In the genomic region with DNA sequence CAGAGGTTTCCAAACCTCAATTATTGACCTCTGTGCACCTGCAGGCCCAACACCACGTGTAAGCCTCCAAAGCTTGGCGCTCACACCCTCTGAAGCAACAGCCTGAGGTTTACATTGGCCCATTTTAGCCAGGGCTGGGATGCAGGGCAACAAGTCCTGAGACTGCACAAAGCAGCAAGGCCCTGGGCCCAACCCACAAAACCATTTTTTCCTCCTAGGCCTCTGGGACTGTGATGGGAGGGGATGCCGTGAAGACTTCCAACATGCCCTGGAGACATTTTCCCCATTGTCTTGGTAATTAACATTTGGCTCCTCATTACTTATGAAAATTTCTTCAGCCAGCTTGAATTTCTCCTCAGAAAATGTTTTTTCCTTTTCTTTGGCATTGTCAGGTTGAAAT, we compare ENCODE assay signal across 33 cellular contexts. TPM values are rescaled to one million over a fixed set of nuclear protein-coding genes. Genes with fewer than 3 reads are reported as not detected.
"Had no signal": no experiment of that assay in that cellular context is flagged by ENCODE, and none has a peak within 500 bp of the region (broad histone marks: within the 10 kb centered on the region; RNA-seq: fewer than 3 reads in every experiment).

No MANE protein-coding gene starts in this region.

- H3K9me3 ChIP-seq: adrenal gland, ascending aorta, body of pancreas had no signal

- ATAC-seq: activated naive CD4-positive, alpha-beta T cell treated with anti-CD3 and anti-CD28 coated beads, Interleukin-2, amount 50 U/mL, for 72 hours; activated naive CD8-positive, alpha-beta T cell treated with anti-CD3 and anti-CD28 coated beads, Interleukin-2, amount 50 U/mL, for 24 hours; activated T-cell treated with anti-CD3 and anti-CD28 coated beads, Interleukin-2, amount 50 U/mL, for 4 hours; activated T-cell treated with anti-CD3 and anti-CD28 coated beads, Interleukin-2, amount 50 U/mL, for 72 hours; activated T-helper 17 cell treated with anti-CD3 and anti-CD28 coated beads, Interleukin-2, amount 50 U/mL, for 72 hours; body of pancreas had no signal

- FAIRE-seq: bronchial epithelial cell had no signal

- H3K4me1 ChIP-seq: adrenal gland, ascending aorta, body of pancreas, breast epithelium had no signal

- H3K27me3 ChIP-seq: adrenal gland, ascending aorta, body of pancreas, brain microvascular endothelial cell, breast epithelium, cardiac muscle cell had no signal

- H3K27ac ChIP-seq: adrenal gland, ascending aorta, body of pancreas, brain microvascular endothelial cell, breast epithelium, cardiac muscle cell had no signal

- H3K36me3 ChIP-seq: adrenal gland, ascending aorta, brain microvascular endothelial cell, breast epithelium, cardiac muscle cell had no signal

- DNase-seq: activated effector memory CD4-positive, alpha-beta T cell treated with anti-CD3 and anti-CD28 coated beads, Interleukin-2, amount 50 U/mL, for 16 hours; activated effector memory CD4-positive, alpha-beta T cell treated with Interleukin-2 at 50 U/mL for 16 hours; activated gamma-delta T cell; activated gamma-delta T cell treated with Interleukin-2 at 50 U/mL for 16 hours; activated naive CD4-positive, alpha-beta T cell; activated naive CD4-positive, alpha-beta T cell treated with anti-CD3 and anti-CD28 coated beads for 36 hours; activated naive CD4-positive, alpha-beta T cell treated with anti-CD3 and anti-CD28 coated beads, Interleukin-2, amount 10 ng/mL, durations not matched to agents 7 days and 5 days; activated naive CD4-positive, alpha-beta T cell treated with anti-CD3 and anti-CD28 coated beads, Interleukin-2, amount 50 U/mL, for 16 hours; activated naive CD4-positive, alpha-beta T cell treated with Interleukin-2 at 50 U/mL for 16 hours; activated naive CD8-positive, alpha-beta T cell treated with anti-CD3 and anti-CD28 coated beads for 36 hours; activated naive CD8-positive, alpha-beta T cell treated with anti-CD3 and anti-CD28 coated beads, Interleukin-2, amount 10 ng/mL, durations not matched to agents 7 days and 5 days; activated naive CD8-positive, alpha-beta T cell treated with anti-CD3 and anti-CD28 coated beads, Interleukin-2, amount 50 U/mL, for 24 hours; activated T-cell treated with anti-CD3 and anti-CD28 coated beads, Interleukin-2, amount 50 U/mL, for 1 hour; activated T-cell treated with anti-CD3 and anti-CD28 coated beads, Interleukin-2, amount 50 U/mL, for 24 hours; activated T-cell treated with anti-CD3 and anti-CD28 coated beads, Interleukin-2, amount 50 U/mL, for 4 hours; activated T-cell treated with anti-CD3 and anti-CD28 coated beads, Interleukin-2, amount 50 U/mL, for 48 hours; activated T-cell treated with anti-CD3 and anti-CD28 coated beads, Interleukin-2, amount 50 U/mL, for 72 hours; adrenal gland; amniotic stem cell; amygdala; anterior cingulate cortex; aorta; body of pancreas; brain microvascular endothelial cell; caudate nucleus; central memory CD4-positive, alpha-beta T cell; cerebellar nuclear complex had no signal

- H3K4me3 ChIP-seq: adrenal gland, ascending aorta, body of pancreas, breast epithelium, cardiac muscle cell had no signal

RNA-seq across cellular contexts. Expression of gene CNKSR2, which starts 54.9 kb away (rescaled TPM):
- polyA plus RNA-seq: aorta had no signal
